In the genomic region with DNA sequence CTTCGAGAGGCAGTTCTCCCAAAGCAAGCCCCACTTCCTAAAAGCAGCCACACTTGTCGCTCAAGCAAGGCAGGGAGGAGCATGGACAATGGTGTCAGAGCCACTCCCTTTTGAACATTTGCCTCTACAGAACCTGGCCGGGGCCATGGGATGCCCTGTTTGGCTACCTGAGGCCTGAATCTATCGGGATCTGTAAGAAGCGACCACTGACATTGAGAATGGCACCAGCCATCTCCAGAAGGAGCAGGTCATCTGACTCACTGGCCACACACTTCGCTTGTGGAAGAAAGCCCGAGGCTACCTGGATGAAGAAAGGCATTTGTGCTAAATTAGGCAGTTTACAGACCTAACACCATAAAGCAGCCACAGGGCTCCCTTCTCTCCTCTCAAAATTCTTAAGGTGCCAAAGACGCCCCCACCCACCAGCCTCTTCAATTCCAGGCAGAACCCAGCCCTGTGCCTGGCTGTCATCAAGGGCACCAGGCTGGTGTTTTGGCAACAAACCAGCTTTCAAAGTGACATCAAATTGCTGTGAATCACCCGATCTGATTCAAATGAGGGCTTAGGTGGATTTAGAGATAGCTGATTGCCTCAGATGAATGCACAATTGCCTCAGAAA, we compare ENCODE assay signal across 10 cellular contexts.
DNase-seq lines count a peak whose midpoint lies in the region; ATAC-seq and TF ChIP-seq lines count a peak whose summit lies in the region.
"Had no signal": no experiment of that assay in that cellular context is flagged by ENCODE, and none has a peak within 500 bp of the region (broad histone marks: within the 10 kb centered on the region; RNA-seq: fewer than 3 reads in every experiment).

No MANE protein-coding gene starts in this region.

- DNase-seq in activated CD4-positive, alpha-beta T cell treated with anti-CD3 and anti-CD28 coated beads for 48 hours = peak; percentile 59
- DNase-seq in activated CD4-positive, alpha-beta T cell treated with anti-CD3 and anti-CD28 coated beads, Interleukin-2, amount 50 U/mL, for 1 hour = no peak
- peak; percentile 65 for DNase-seq in NCI-H2107 (lab: John Stamatoyannopoulos, UW)
- DNase-seq in esophagus muscularis mucosa (ENCODE audit: extremely low spot score) = no peak
- no peak for DNase-seq in stimulated activated effector memory CD8-positive, alpha-beta T cell treated with anti-CD3 and anti-CD28 coated beads, Interleukin-12 subunit alpha, Interleukin-12 subunit beta, amount 100 ng/mL, for 72 hours (ENCODE audit: low spot score in 2 of 2)
- DNase-seq in GM19238 (ENCODE audit: insufficient read length, low spot score) = no peak
- no peak for DNase-seq in HCEC 1CT
- DNase-seq: CD8-positive, alpha-beta memory T cell had no signal

- no peak overlapping the region for H3K4me3 ChIP-seq in esophagus muscularis mucosa

- H3K27me3 ChIP-seq in esophagus muscularis mucosa = no peaks in the 10 kb centered on the region

- H3K36me3 ChIP-seq in esophagus muscularis mucosa = no peaks in the 10 kb centered on the region

- intact Hi-C loops in esophagus muscularis mucosa (cut with DNase I) = no loop called here

- H3K9me3 Mint-ChIP-seq in stimulated activated effector memory CD8-positive, alpha-beta T cell treated with anti-CD3 and anti-CD28 coated beads, Interleukin-12 subunit alpha, Interleukin-12 subunit beta, amount 100 ng/mL, for 72 hours = no peaks in the 10 kb centered on the region
- H3K9me3 Mint-ChIP-seq: CD8-positive, alpha-beta memory T cell had no signal

- H3K36me3 Mint-ChIP-seq in stimulated activated effector memory CD8-positive, alpha-beta T cell treated with anti-CD3 and anti-CD28 coated beads, Interleukin-12 subunit alpha, Interleukin-12 subunit beta, amount 100 ng/mL, for 72 hours = no peaks in the 10 kb centered on the region
- H3K36me3 Mint-ChIP-seq: CD8-positive, alpha-beta memory T cell had no signal

- peaks cover 5% of the 10 kb centered on the region for H3K4me1 Mint-ChIP-seq in stimulated activated effector memory CD8-positive, alpha-beta T cell treated with anti-CD3 and anti-CD28 coated beads, Interleukin-12 subunit alpha, Interleukin-12 subunit beta, amount 100 ng/mL, for 72 hours
- H3K4me1 Mint-ChIP-seq: CD8-positive, alpha-beta memory T cell had no signal

- WGBS in esophagus muscularis mucosa = 88% methylated on average over 7 of the region's 9 CpGs

- no peak for TF ChIP-seq POLR2A in esophagus muscularis mucosa (IDR thresholded peaks at IDR 0.05; ENCODE audit: low read depth)

- peak; percentile 41 for ATAC-seq in stimulated activated effector memory CD8-positive, alpha-beta T cell treated with anti-CD3 and anti-CD28 coated beads, Interleukin-12 subunit alpha, Interleukin-12 subunit beta, amount 100 ng/mL, for 72 hours
- no peak for ATAC-seq in GM21447 (IDR thresholded peaks at IDR 0.05; ENCODE audit: unreplicated experiment)
- ATAC-seq: Panc1 had no signal

- H3K27ac Mint-ChIP-seq in stimulated activated effector memory CD8-positive, alpha-beta T cell treated with anti-CD3 and anti-CD28 coated beads, Interleukin-12 subunit alpha, Interleukin-12 subunit beta, amount 100 ng/mL, for 72 hours = no peak overlapping the region
- H3K27ac Mint-ChIP-seq: CD8-positive, alpha-beta memory T cell had no signal

- peaks cover 56 to 66% (median 61%) of the 10 kb centered on the region in 4 donors for H3K4me1 ChIP-seq in esophagus muscularis mucosa

- no peak for TF ChIP-seq CTCF in esophagus muscularis mucosa (IDR thresholded peaks at IDR 0.05)

- H3K9me3 ChIP-seq in esophagus muscularis mucosa = no peaks in the 10 kb centered on the region

- no peak overlapping the region for H3K4me3 Mint-ChIP-seq in stimulated activated effector memory CD8-positive, alpha-beta T cell treated with anti-CD3 and anti-CD28 coated beads, Interleukin-12 subunit alpha, Interleukin-12 subunit beta, amount 100 ng/mL, for 72 hours
- H3K4me3 Mint-ChIP-seq: CD8-positive, alpha-beta memory T cell had no signal

- H3K27ac ChIP-seq in esophagus muscularis mucosa (replicated peaks in 1 of 4) = peak overlapping the region; percentile 53 to 83 (median 70)

- TF ChIP-seq EP300 in esophagus muscularis mucosa (IDR thresholded peaks at IDR 0.05) = no peak

Comparison
In these comparisons a context has a peak if more than half of its experiments do, and no peak if none do; other contexts are left out.
1. DNase-seq: peak in activated CD4-positive, alpha-beta T cell treated with anti-CD3 and anti-CD28 coated beads for 48 hours (single experiment) and NCI-H2107 (single experiment); none in activated CD4-positive, alpha-beta T cell treated with anti-CD3 and anti-CD28 coated beads, Interleukin-2, amount 50 U/mL, for 1 hour (single experiment), esophagus muscularis mucosa (single experiment), stimulated activated effector memory CD8-positive, alpha-beta T cell treated with anti-CD3 and anti-CD28 coated beads, Interleukin-12 subunit alpha, Interleukin-12 subunit beta, amount 100 ng/mL, for 72 hours (0 of 2), GM19238 (single experiment) and HCEC 1CT (single experiment).